In the genomic region with DNA sequence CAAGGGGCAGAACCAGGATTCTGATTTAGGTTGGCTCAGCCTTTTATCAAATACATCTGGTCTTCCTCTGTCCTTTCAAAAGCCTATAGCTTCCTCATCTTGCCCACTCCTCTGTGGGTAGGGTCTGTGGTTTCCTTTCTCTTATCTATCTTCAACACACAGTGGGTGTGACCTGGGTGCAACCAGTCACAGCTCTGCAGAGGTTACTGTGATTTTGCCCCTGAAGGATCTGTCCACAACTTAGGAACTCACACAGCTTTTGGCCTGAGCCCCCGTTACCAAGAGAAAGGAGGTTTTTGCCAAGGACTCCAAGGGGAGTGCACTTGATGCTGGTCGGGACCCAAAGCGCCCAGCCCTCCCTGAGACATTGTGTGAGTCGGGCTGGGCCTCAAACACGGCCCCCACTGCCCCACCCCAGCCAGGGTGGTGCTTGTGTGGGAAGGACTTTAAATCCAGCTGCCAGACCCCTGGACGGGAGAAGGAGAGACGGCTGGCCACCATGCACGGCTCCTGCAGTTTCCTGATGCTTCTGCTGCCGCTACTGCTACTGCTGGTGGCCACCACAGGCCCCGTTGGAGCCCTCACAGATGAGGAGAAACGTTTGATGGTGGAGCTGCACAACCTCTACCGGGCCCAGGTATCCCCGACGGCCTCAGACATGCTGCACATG, we compare ENCODE assay signal across 12 cellular contexts. TPM values are rescaled to one million over a fixed set of nuclear protein-coding genes. Genes with fewer than 3 reads are reported as not detected.
DNase-seq lines count a peak whose midpoint lies in the region; ATAC-seq and TF ChIP-seq lines count a peak whose summit lies in the region.
"Had no signal": no experiment of that assay in that cellular context is flagged by ENCODE, and none has a peak within 500 bp of the region (broad histone marks: within the 10 kb centered on the region; RNA-seq: fewer than 3 reads in every experiment).

A gene with protein sequence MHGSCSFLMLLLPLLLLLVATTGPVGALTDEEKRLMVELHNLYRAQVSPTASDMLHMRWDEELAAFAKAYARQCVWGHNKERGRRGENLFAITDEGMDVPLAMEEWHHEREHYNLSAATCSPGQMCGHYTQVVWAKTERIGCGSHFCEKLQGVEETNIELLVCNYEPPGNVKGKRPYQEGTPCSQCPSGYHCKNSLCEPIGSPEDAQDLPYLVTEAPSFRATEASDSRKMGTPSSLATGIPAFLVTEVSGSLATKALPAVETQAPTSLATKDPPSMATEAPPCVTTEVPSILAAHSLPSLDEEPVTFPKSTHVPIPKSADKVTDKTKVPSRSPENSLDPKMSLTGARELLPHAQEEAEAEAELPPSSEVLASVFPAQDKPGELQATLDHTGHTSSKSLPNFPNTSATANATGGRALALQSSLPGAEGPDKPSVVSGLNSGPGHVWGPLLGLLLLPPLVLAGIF (plus strand): TSS at position 477 of the 670 bp plus-strand sequence. CDS start 23 bp downstream, at position 500.

- H3K27me3 Mint-ChIP-seq in H9 (ENCODE audit: low read depth) (no peaks in the 10 kb centered on the region), T-helper 17 cell (no peaks in the 10 kb centered on the region)

- H3K14ac ChIP-seq in H9 (ENCODE audit: insufficient read depth, low read length) = peak within 1 kb of the TSS; percentile 6; the same call in 1 of the 2 replicates

- H2BK5ac ChIP-seq in H9 (ENCODE audit: insufficient read length, low read length) = no peak within 1 kb of the TSS

- H2BK15ac ChIP-seq in H9 (ENCODE audit: low read depth, low read length) = no peak within 1 kb of the TSS

- H2AK5ac ChIP-seq in H9 (ENCODE audit: insufficient read length, low read length) = no peak within 1 kb of the TSS

- no peak within 1 kb of the TSS for H2BK12ac ChIP-seq in H9 (ENCODE audit: insufficient read length, low read depth, low read length)

- TF ChIP-seq CTCF in H9 (conservative IDR thresholded peaks at IDR 0.05) (no peak), esophagus muscularis mucosa (IDR thresholded peaks at IDR 0.05) (no peak)

- no peak within 1 kb of the TSS for H4K5ac ChIP-seq in H9 (ENCODE audit: insufficient read length, low read depth, low read length)

- no peaks in the 10 kb centered on the region for H3K27me3 ChIP-seq in H9 (ENCODE audit: insufficient read depth, low read length)
- no peaks in the 10 kb centered on the region for H3K27me3 ChIP-seq in esophagus muscularis mucosa
- H3K27me3 ChIP-seq in skeletal muscle tissue (ENCODE audit: control insufficient read depth in 3 of 3, insufficient read depth in 3 of 3, low read length in 3 of 3) = no peaks in the 10 kb centered on the region
- H3K27me3 ChIP-seq: cardiac muscle cell had no signal

- no peak within 1 kb of the TSS for H2AFZ ChIP-seq in H9 (ENCODE audit: low read length)

- H3K4me1 Mint-ChIP-seq in H9 (peaks cover 12 to 13% of the 10 kb centered on the region in 2 experiments), T-helper 17 cell (peaks cover 51% of the 10 kb centered on the region)
- H3K4me1 Mint-ChIP-seq: neural crest cell had no signal

- H3K9me3 Mint-ChIP-seq in H9 = no peaks in the 10 kb centered on the region
- H3K9me3 Mint-ChIP-seq: neural crest cell had no signal

- H4K91ac ChIP-seq in H9 (ENCODE audit: insufficient read length, low read depth, low read length) = no peak within 1 kb of the TSS

- no CpG with 5 or more reads among the region's 14 CpGs for WGBS in H9 (ENCODE audit: extremely low coverage, insufficient read length, low lambda C conversion rate)
- WGBS in esophagus muscularis mucosa = 74% methylated on average over 12 of the region's 14 CpGs

- no peak within 1 kb of the TSS for H3K23ac ChIP-seq in H9 (ENCODE audit: insufficient read length, low read depth, low read length)

- DNase-seq in H9 = no peak
- no peak for DNase-seq in T-helper 17 cell
- DNase-seq in esophagus muscularis mucosa (ENCODE audit: extremely low spot score) = no peak
- no peak for DNase-seq in stimulated activated CD4-positive, alpha-beta T cell treated with anti-CD3 and anti-CD28 coated beads, Interleukin-4, amount 100 ng/mL, for 1 hour
- DNase-seq: activated CD4-positive, alpha-beta T cell treated with anti-CD3 and anti-CD28 coated beads, Interleukin-2, amount 50 U/mL, for 1 hour; NK-92 treated with Interleukin-12 subunit alpha and Interleukin-12 subunit beta, amount 100 ng/mL, for 24 hours had no signal

- TF ChIP-seq EP300 in esophagus muscularis mucosa (IDR thresholded peaks at IDR 0.05) = no peak

- no peak within 1 kb of the TSS for H3K4me2 ChIP-seq in H9 (ENCODE audit: insufficient read depth, insufficient read length, low read length)

- H3K9me3 ChIP-seq in H9 (ENCODE audit: control insufficient read depth, low read depth, low read length) (no peaks in the 10 kb centered on the region), T-helper 17 cell (ENCODE audit: control insufficient read depth, low read length, poor library complexity, severe bottlenecking) (no peaks in the 10 kb centered on the region), esophagus muscularis mucosa (no peaks in the 10 kb centered on the region), skeletal muscle tissue (ENCODE audit: control insufficient read depth in 3 of 3, low read length in 3 of 3) (no peaks in the 10 kb centered on the region)

- H3K27ac ChIP-seq in H9 (ENCODE audit: insufficient read length, low read depth, low read length) (no peak within 1 kb of the TSS), esophagus muscularis mucosa (replicated peaks in 1 of 4) (peak within 1 kb of the TSS in 2 of 4 donors; percentile 40 to 43), skeletal muscle tissue (ENCODE audit: low read depth, low read length) (no peak within 1 kb of the TSS)

- no peak within 1 kb of the TSS for H3K18ac ChIP-seq in H9 (ENCODE audit: insufficient read length, low read depth, low read length)

- no peak within 1 kb of the TSS for H3K56ac ChIP-seq in H9 (ENCODE audit: insufficient read length, low read depth, low read length)

- H4K8ac ChIP-seq in H9 (replicated peaks; ENCODE audit: insufficient read length, low read depth, low read length) = no peak within 1 kb of the TSS

- H2BK120ac ChIP-seq in H9 (ENCODE audit: low read depth, low read length, poor library complexity, severe bottlenecking) = no peak within 1 kb of the TSS

- H3K4me1 ChIP-seq in H9 (ENCODE audit: insufficient read depth, low read length) = peaks cover 1% of the 10 kb centered on the region; the same call in 1 of the 2 replicates
- peaks cover 0 to under 1% (median 0%) of the 10 kb centered on the region in 4 donors for H3K4me1 ChIP-seq in esophagus muscularis mucosa
- H3K4me1 ChIP-seq in skeletal muscle tissue (ENCODE audit: control insufficient read depth in 3 of 3, insufficient read depth in 3 of 3, low read length in 3 of 3) = peaks cover 0 to 2% (median 0%) of the 10 kb centered on the region in 3 donors

- H3K4me3 ChIP-seq in esophagus muscularis mucosa (peak within 1 kb of the TSS; percentile 8 to 44 (median 24)), skeletal muscle tissue (ENCODE audit: low read length in 3 of 3) (peak within 1 kb of the TSS in 2 of 3 donors; percentile 23 to 54)
- H3K4me3 ChIP-seq: cardiac muscle cell had no signal

- H3K36me3 ChIP-seq in esophagus muscularis mucosa (no peaks in the 10 kb centered on the region), skeletal muscle tissue (ENCODE audit: control insufficient read depth in 3 of 3, insufficient read depth in 3 of 3, low read length in 3 of 3) (no peaks in the 10 kb centered on the region)
- H3K36me3 ChIP-seq: cardiac muscle cell had no signal

- ATAC-seq in T-helper 17 cell = peak; percentile 76
- no peak for ATAC-seq in GM21529 (IDR thresholded peaks at IDR 0.05; ENCODE audit: unreplicated experiment)
- ATAC-seq in HG03159 (IDR thresholded peaks at IDR 0.05; ENCODE audit: unreplicated experiment) = no peak
- no peak for ATAC-seq in GM21381 (IDR thresholded peaks at IDR 0.05; ENCODE audit: unreplicated experiment)

- H2BK20ac ChIP-seq in H9 (ENCODE audit: low read depth, low read length, poor library complexity, severe bottlenecking) = no peak within 1 kb of the TSS

- H3K27ac Mint-ChIP-seq in H9 (no peak within 1 kb of the TSS), T-helper 17 cell (peak within 1 kb of the TSS; percentile 92)

- H3K9ac ChIP-seq in H9 (ENCODE audit: extremely low read depth, insufficient read length, low read length) (no peak within 1 kb of the TSS), skeletal muscle tissue (ENCODE audit: low read depth in 1 of 3, low read length in 3 of 3) (peak within 1 kb of the TSS in 1 of 3 donors; percentile 50)

- H3K36me3 Mint-ChIP-seq in H9 (ENCODE audit: insufficient read depth in 1 of 3, low read depth in 3 of 3) (no peaks in the 10 kb centered on the region), T-helper 17 cell (ENCODE audit: low read depth) (peaks cover 2% of the 10 kb centered on the region)

- H3K4me3 Mint-ChIP-seq in H9 (no peak within 1 kb of the TSS), T-helper 17 cell (peak within 1 kb of the TSS; percentile 94)
- H3K4me3 Mint-ChIP-seq: neural crest cell had no signal

- no peaks in the 10 kb centered on the region for H3K79me1 ChIP-seq in H9 (ENCODE audit: insufficient read depth, low read depth, low read length, poor library complexity, severe bottlenecking)

- intact Hi-C loops in esophagus muscularis mucosa (cut with DNase I) = no loop called here

- H3K23me2 ChIP-seq in H9 (ENCODE audit: insufficient read length, low read depth, low read length, poor library complexity, severe bottlenecking) = no peaks in the 10 kb centered on the region

- H4K20me1 ChIP-seq in H9 (ENCODE audit: control insufficient read depth, insufficient read depth, insufficient read length) = no peaks in the 10 kb centered on the region

- H3K79me2 ChIP-seq in H9 (ENCODE audit: insufficient read depth, low read length) = no peaks in the 10 kb centered on the region

- no peak for TF ChIP-seq POLR2A in esophagus muscularis mucosa (IDR thresholded peaks at IDR 0.05; ENCODE audit: low read depth)

- H3K4ac ChIP-seq in H9 (ENCODE audit: low read depth, low read length) = no peak within 1 kb of the TSS

- H3T11ph ChIP-seq in H9 (ENCODE audit: low read length) = no peak within 1 kb of the TSS

RNA-seq across cellular contexts. Expression of the gene that starts here (rescaled TPM):
- not detected in 2 replicates for total RNA-seq in H9 (2021)
- 10 to 100 TPM; 14.5 to 28.5 TPM for total RNA-seq in T-helper 17 cell
- total RNA-seq in esophagus muscularis mucosa = 10 to 100 TPM; 44.8 to 64.3 (median 56.9) TPM
- 19.8 TPM for total RNA-seq in skeletal muscle tissue
- total RNA-seq: cardiac muscle cell, neural crest cell had no signal

Comparison
In these comparisons a context has a peak if more than half of its experiments do, and no peak if none do; other contexts are left out.
1. RNA of the gene that starts here (total RNA-seq): 44.8 to 64.3 TPM in esophagus muscularis mucosa, 14.5 to 28.5 TPM in T-helper 17 cell and 19.8 TPM in skeletal muscle tissue (single experiment); not detected in H9; every median in the first group is over 10 times any median in the second.